Comparison of ENCODE assay signal across 12 cellular contexts in genomic region chr1:201724039-201724759, GRCh38.
DNase-seq lines count a peak whose midpoint lies in the region; ATAC-seq and TF ChIP-seq lines count a peak whose summit lies in the region.
"Had no signal": no experiment of that assay in that cellular context is flagged by ENCODE, and none has a peak within 500 bp of the region (broad histone marks: within the 10 kb centered on the region; RNA-seq: fewer than 3 reads in every experiment).

No MANE protein-coding gene starts in this region.

- peak overlapping the region; percentile 27 for H3K4me2 ChIP-seq in IMR-90 (ENCODE audit: low read depth, low read length)

- H3K36me3 ChIP-seq in IMR-90 (ENCODE audit: control insufficient read depth, insufficient read depth, low read length) = peaks cover 7% of the 10 kb centered on the region; the same call in 1 of the 2 replicates
- no peaks in the 10 kb centered on the region for H3K36me3 ChIP-seq in esophagus muscularis mucosa
- H3K36me3 ChIP-seq in mucosa of stomach (ENCODE audit: control insufficient read depth, insufficient read depth, low read length) = no peaks in the 10 kb centered on the region
- no peaks in the 10 kb centered on the region for H3K36me3 ChIP-seq in subcutaneous abdominal adipose tissue (ENCODE audit: control insufficient read depth in 5 of 5, insufficient read depth in 5 of 5, low read length in 5 of 5)

- dilution Hi-C loops in IMR-90 (cut with HindIII; ENCODE audit: low sequenced_read_pairs, unreplicated experiment) = no loop called here

- peaks cover 45% of the 10 kb centered on the region for H3K9me1 ChIP-seq in IMR-90 (ENCODE audit: insufficient read depth, low read length)

- H3K4me3 ChIP-seq in IMR-90 (ENCODE audit: insufficient read depth, low read depth, low read length) = no peak overlapping the region
- H3K4me3 ChIP-seq in esophagus muscularis mucosa = no peak overlapping the region
- no peak overlapping the region for H3K4me3 ChIP-seq in mucosa of stomach (ENCODE audit: low read length)
- no peak overlapping the region for H3K4me3 ChIP-seq in subcutaneous abdominal adipose tissue (ENCODE audit: low read depth in 1 of 5, low read length in 5 of 5)

- H4K91ac ChIP-seq in IMR-90 (ENCODE audit: insufficient read depth, low read depth, low read length) = peak overlapping the region; percentile 75

- H2AFZ ChIP-seq in IMR-90 (replicated peaks; ENCODE audit: low read length, poor library complexity) = peak overlapping the region; percentile 10

- peak overlapping the region; percentile 45 for H2BK5ac ChIP-seq in IMR-90 (ENCODE audit: low read depth, low read length, poor library complexity, severe bottlenecking)

- H3K27ac ChIP-seq in IMR-90 (ENCODE audit: insufficient read depth, low read length) = peak overlapping the region; percentile 63
- peak overlapping the region; percentile 59 to 72 (median 66) for H3K27ac ChIP-seq in esophagus muscularis mucosa (replicated peaks in 1 of 4)
- peak overlapping the region; percentile 45 for H3K27ac ChIP-seq in subcutaneous abdominal adipose tissue (ENCODE audit: low read depth, low read length)
- H3K27ac ChIP-seq: VCaP had no signal

- H3K9me3 ChIP-seq in IMR-90 (ENCODE audit: control insufficient read depth, insufficient read depth, low read length) (no peaks in the 10 kb centered on the region), esophagus muscularis mucosa (no peaks in the 10 kb centered on the region), mucosa of stomach (ENCODE audit: control insufficient read depth, low read length) (no peaks in the 10 kb centered on the region), subcutaneous abdominal adipose tissue (ENCODE audit: control insufficient read depth in 5 of 5, low read length in 5 of 5) (no peaks in the 10 kb centered on the region)

- H3K4me1 Mint-ChIP-seq in activated CD4-positive, alpha-beta T cell treated with anti-CD3 and anti-CD28 coated beads, Interleukin-2, amount 10 ng/mL, durations not matched to agents 7 days and 5 days = no peaks in the 10 kb centered on the region
- H3K4me1 Mint-ChIP-seq: activated naive CD4-positive, alpha-beta T cell treated with anti-CD3 and anti-CD28 coated beads, Interleukin-2, amount 50 U/mL, for 24 hours had no signal

- CTCF ChIA-PET in IMR-90 (lab: Yijun Ruan, JAX) = interaction anchor here (0.8 to 1.7 kb wide), 3 partner anchors 11 to 69 kb away, joined by 3 to 5 read pairs (median 5); no protein-coding TSS in a partner anchor
- CTCF ChIA-PET in activated CD4-positive, alpha-beta T cell treated with anti-CD3 and anti-CD28 coated beads, Interleukin-2, amount 10 ng/mL, durations not matched to agents 7 days and 5 days (lab: Charles Lee) = interaction anchor here (1.2 to 1.6 kb wide), 2 partner anchors 122 to 172 kb away, joined by 3 read pairs; no protein-coding TSS in a partner anchor

- TF ChIP-seq POLR2A in IMR-90 (IDR thresholded peaks at IDR 0.05; ENCODE audit: low read depth, low read length) (no peak), esophagus muscularis mucosa (IDR thresholded peaks at IDR 0.05; ENCODE audit: low read depth) (no peak)

- ATAC-seq in IMR-90 (ENCODE audit: low read depth) (no peak; the same call in 1 of the 2 replicates), GM21786 (IDR thresholded peaks at IDR 0.05; ENCODE audit: unreplicated experiment) (no peak)

- no peak for TF ChIP-seq EP300 in esophagus muscularis mucosa (IDR thresholded peaks at IDR 0.05)

- peak overlapping the region; percentile 82 for H3K23ac ChIP-seq in IMR-90 (ENCODE audit: low read depth, low read length)

- H4K5ac ChIP-seq in IMR-90 (ENCODE audit: low read depth, low read length) = peak overlapping the region; percentile 52

- peak overlapping the region; percentile 92 for H2AK5ac ChIP-seq in IMR-90 (ENCODE audit: low read depth, low read length)

- H3K79me1 ChIP-seq in IMR-90 (ENCODE audit: low read depth in 1 of 2, low read length in 2 of 2) = peaks cover 48 to 97% of the 10 kb centered on the region in 2 experiments

- H3K18ac ChIP-seq in IMR-90 (ENCODE audit: low read depth, low read length) = peak overlapping the region; percentile 81

- no peak for DNase-seq in IMR-90
- DNase-seq in esophagus muscularis mucosa (ENCODE audit: extremely low spot score) = no peak
- DNase-seq in dermis blood vessel endothelial cell = no peak
- no peak for DNase-seq in KG1 (lab: John Stamatoyannopoulos, UW)
- no peak for DNase-seq in activated CD4-positive, alpha-beta T cell treated with anti-CD3 and anti-CD28 coated beads, Interleukin-2, amount 10 ng/mL, durations not matched to agents 7 days and 5 days
- DNase-seq: DMS153, trophoblast cell had no signal

- H3K27ac Mint-ChIP-seq in activated CD4-positive, alpha-beta T cell treated with anti-CD3 and anti-CD28 coated beads, Interleukin-2, amount 10 ng/mL, durations not matched to agents 7 days and 5 days = no peak overlapping the region
- H3K27ac Mint-ChIP-seq: activated naive CD4-positive, alpha-beta T cell treated with anti-CD3 and anti-CD28 coated beads, Interleukin-2, amount 50 U/mL, for 24 hours had no signal

- no peak overlapping the region for H3K56ac ChIP-seq in IMR-90 (ENCODE audit: extremely low read depth, insufficient read depth, low read length)

- in situ Hi-C loops in IMR-90 (cut with MboI; ENCODE audit: low sequenced_read_pairs) = no loop called here

- peak overlapping the region; percentile 59 to 63 for H4K8ac ChIP-seq in IMR-90 (ENCODE audit: low read depth in 2 of 2, low read length in 2 of 2)

- peak overlapping the region; percentile 45; the same call in 2 of the 3 replicates for H2BK15ac ChIP-seq in IMR-90 (ENCODE audit: low read depth, low read length)

- H3K14ac ChIP-seq in IMR-90 (replicated peaks; ENCODE audit: low read depth, low read length) = peak overlapping the region; percentile 47

- H2BK120ac ChIP-seq in IMR-90 (ENCODE audit: low read depth, low read length) = peak overlapping the region; percentile 29; the same call in 1 of the 2 replicates

- WGBS in IMR-90 (ENCODE audit: extremely low coverage in 2 of 2, insufficient read length in 1 of 2), 2 experiments = 71% methylated on average over 3 of the region's 9 CpGs; no CpG with 5 or more reads in 1 of the 2 experiments
- WGBS in esophagus muscularis mucosa = 61% methylated on average over 7 of the region's 9 CpGs

- intact Hi-C loops in IMR-90 (cut with micrococcal nuclease) = no loop called here
- intact Hi-C loops in esophagus muscularis mucosa (cut with DNase I) = no loop called here

- no peaks in the 10 kb centered on the region for H3K36me3 Mint-ChIP-seq in activated CD4-positive, alpha-beta T cell treated with anti-CD3 and anti-CD28 coated beads, Interleukin-2, amount 10 ng/mL, durations not matched to agents 7 days and 5 days (ENCODE audit: low read depth)
- H3K36me3 Mint-ChIP-seq: activated naive CD4-positive, alpha-beta T cell treated with anti-CD3 and anti-CD28 coated beads, Interleukin-2, amount 50 U/mL, for 24 hours had no signal

- TF ChIP-seq CTCF in IMR-90 (conservative IDR thresholded peaks at IDR 0.05; ENCODE audit: low read depth, low read length) (no peak), esophagus muscularis mucosa (IDR thresholded peaks at IDR 0.05) (no peak)

- peaks cover 76% of the 10 kb centered on the region; the same call in 1 of the 2 replicates for H4K20me1 ChIP-seq in IMR-90 (ENCODE audit: insufficient read depth, low read length)

- peak overlapping the region; percentile 6 for H2AK9ac ChIP-seq in IMR-90 (replicated peaks; ENCODE audit: low read depth, low read length, poor library complexity)

- peaks cover 36% of the 10 kb centered on the region for H3K4me1 ChIP-seq in IMR-90 (ENCODE audit: control insufficient read depth, insufficient read depth, low read length)
- H3K4me1 ChIP-seq in esophagus muscularis mucosa = peaks cover 57 to 75% (median 64%) of the 10 kb centered on the region in 4 donors
- H3K4me1 ChIP-seq in mucosa of stomach (ENCODE audit: control insufficient read depth, insufficient read depth, low read length) = peaks cover 13% of the 10 kb centered on the region
- H3K4me1 ChIP-seq in subcutaneous abdominal adipose tissue (ENCODE audit: control insufficient read depth in 5 of 5, insufficient read depth in 5 of 5, low read length in 5 of 5) = peaks cover 18 to 57% (median 44%) of the 10 kb centered on the region in 5 donors

- no peak overlapping the region for H3K4me3 Mint-ChIP-seq in activated CD4-positive, alpha-beta T cell treated with anti-CD3 and anti-CD28 coated beads, Interleukin-2, amount 10 ng/mL, durations not matched to agents 7 days and 5 days
- H3K4me3 Mint-ChIP-seq: activated naive CD4-positive, alpha-beta T cell treated with anti-CD3 and anti-CD28 coated beads, Interleukin-2, amount 50 U/mL, for 24 hours had no signal

- H3K9ac ChIP-seq in IMR-90 (ENCODE audit: low read depth, low read length) (0 out of 2 replicates have a peak overlapping the region, but pooled peaks have one; percentile 4), mucosa of stomach (ENCODE audit: low read length) (peak overlapping the region; percentile 1), subcutaneous abdominal adipose tissue (ENCODE audit: low read length in 5 of 5) (no peak overlapping the region)

- peaks cover 5% of the 10 kb centered on the region for H3K27me3 Mint-ChIP-seq in activated CD4-positive, alpha-beta T cell treated with anti-CD3 and anti-CD28 coated beads, Interleukin-2, amount 10 ng/mL, durations not matched to agents 7 days and 5 days
- H3K27me3 Mint-ChIP-seq: activated naive CD4-positive, alpha-beta T cell treated with anti-CD3 and anti-CD28 coated beads, Interleukin-2, amount 50 U/mL, for 24 hours had no signal

- H3K27me3 ChIP-seq in IMR-90 (ENCODE audit: control insufficient read depth, insufficient read depth, low read length) (no peaks in the 10 kb centered on the region), esophagus muscularis mucosa (no peaks in the 10 kb centered on the region), mucosa of stomach (ENCODE audit: control insufficient read depth, insufficient read depth, low read length) (no peaks in the 10 kb centered on the region), subcutaneous abdominal adipose tissue (ENCODE audit: control insufficient read depth in 5 of 5, insufficient read depth in 4 of 5, low read length in 5 of 5) (no peaks in the 10 kb centered on the region)

- no peak for TF ChIP-seq RAD21 in IMR-90 (IDR thresholded peaks at IDR 0.05; ENCODE audit: low read length)

- H3K9me3 Mint-ChIP-seq in activated CD4-positive, alpha-beta T cell treated with anti-CD3 and anti-CD28 coated beads, Interleukin-2, amount 10 ng/mL, durations not matched to agents 7 days and 5 days = no peaks in the 10 kb centered on the region
- H3K9me3 Mint-ChIP-seq: activated naive CD4-positive, alpha-beta T cell treated with anti-CD3 and anti-CD28 coated beads, Interleukin-2, amount 50 U/mL, for 24 hours had no signal

- POLR2A ChIA-PET in IMR-90 (lab: Charles Lee; ENCODE audit: unreplicated experiment) = no interaction called here
- POLR2A ChIA-PET in activated CD4-positive, alpha-beta T cell treated with anti-CD3 and anti-CD28 coated beads, Interleukin-2, amount 10 ng/mL, durations not matched to agents 7 days and 5 days (lab: Charles Lee) = no interaction called here

- H2BK20ac ChIP-seq in IMR-90 (ENCODE audit: low read depth, low read length) = peak overlapping the region; percentile 18; the same call in 1 of the 2 replicates

- BruUV-seq in IMR-90 (replicated peaks; lab: Mats Ljungman, UMichigan) = no TSS peak

- H3K4ac ChIP-seq in IMR-90 (ENCODE audit: low read depth, low read length) = peak overlapping the region; percentile 72

TF ChIP-seq in IMR-90, 13 proteins besides CTCF, POLR2A, EP300 and RAD21 (continues in another document):
- no peak for TF ChIP-seq RCOR1 (IDR thresholded peaks at IDR 0.05; ENCODE audit: insufficient replicate concordance, low read length)

Comparison
In these comparisons a context has a peak if more than half of its experiments do, and no peak if none do; other contexts are left out.
1. H3K9ac ChIP-seq: peak in IMR-90 (single experiment) and mucosa of stomach (single experiment); none in subcutaneous abdominal adipose tissue (0 of 5).
2. Peak in every context shown above with its lines, with median percentiles within 50 percentile points of each other: H3K27ac ChIP-seq.